ENCODE assay signal across 15 cellular contexts in the genomic region with DNA sequence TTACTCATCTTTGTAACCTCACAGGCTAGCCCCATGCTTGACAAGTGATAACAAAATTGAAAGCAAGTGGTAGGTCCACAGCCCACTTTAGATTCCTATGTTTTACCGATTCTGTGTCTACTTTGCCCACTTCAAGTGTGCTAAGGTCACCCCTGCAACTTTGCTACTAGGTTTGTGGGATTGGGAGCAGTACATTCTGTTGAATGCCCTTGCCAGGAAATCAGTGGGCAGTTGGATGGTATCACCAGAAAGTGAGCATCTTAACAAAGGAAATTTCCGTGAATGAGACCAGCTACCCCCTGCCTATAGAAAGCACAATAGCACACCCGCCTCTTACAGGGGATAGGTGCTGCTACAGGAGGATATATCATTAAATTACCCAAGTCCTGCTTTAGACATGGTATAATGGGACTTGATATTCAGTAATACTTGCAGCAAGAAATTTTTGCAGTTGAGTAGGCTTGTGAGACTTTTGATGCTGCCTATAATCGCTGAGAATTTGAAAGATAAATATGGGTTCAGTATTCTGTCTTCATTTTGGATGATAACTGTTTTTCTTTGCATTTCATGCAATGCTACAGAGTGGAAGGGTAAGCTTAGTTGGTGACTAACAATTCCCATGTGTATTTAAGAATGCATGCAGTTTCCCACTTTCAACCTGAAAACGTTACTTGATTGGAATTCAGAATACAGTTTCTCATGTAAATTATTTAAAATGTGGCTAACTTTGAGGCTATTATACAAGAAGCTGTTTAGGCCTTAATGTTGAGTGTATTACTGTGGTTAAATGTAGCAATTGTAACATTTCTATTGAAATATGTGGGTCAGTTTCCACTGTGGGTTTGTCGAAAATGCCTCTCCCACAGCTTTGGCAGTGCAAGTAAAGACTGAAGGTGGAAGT. TPM values are rescaled to one million over a fixed set of nuclear protein-coding genes. Genes with fewer than 3 reads are reported as not detected.
DNase-seq lines count a peak whose midpoint lies in the region; ATAC-seq and TF ChIP-seq lines count a peak whose summit lies in the region.
"Had no signal": no experiment of that assay in that cellular context is flagged by ENCODE, and none has a peak within 500 bp of the region (broad histone marks: within the 10 kb centered on the region; RNA-seq: fewer than 3 reads in every experiment).

No MANE protein-coding gene starts in this region.

- no peak for TF ChIP-seq EP300 in SK-N-SH (IDR thresholded peaks at IDR 0.05; ENCODE audit: borderline replicate concordance in 1 of 2, low read depth in 1 of 2, low read length in 1 of 2)

- H3K9ac ChIP-seq in SK-N-SH: no peak overlapping the region
- H3K9ac ChIP-seq: parathyroid adenoma had no signal

- no peaks in the 10 kb centered on the region for H4K20me1 ChIP-seq in SK-N-SH (ENCODE audit: insufficient read depth)

- no peak overlapping the region for H3K4me3 ChIP-seq in SK-N-SH (ENCODE audit: low read depth in 2 of 2, low read length in 1 of 2)
- H3K4me3 ChIP-seq: stomach had no signal

- POLR2A ChIA-PET in SK-N-SH (lab: Yijun Ruan, JAX): no interaction called here

- H3K4me2 ChIP-seq in SK-N-SH: no peak overlapping the region

- no peaks in the 10 kb centered on the region for H3K36me3 Mint-ChIP-seq in endothelial cell (ENCODE audit: low read depth, unreplicated experiment)
- H3K36me3 Mint-ChIP-seq in stimulated activated effector memory CD8-positive, alpha-beta T cell treated with anti-CD3 and anti-CD28 coated beads, Interleukin-12 subunit alpha, Interleukin-12 subunit beta, amount 100 ng/mL, for 72 hours: peaks cover 48% of the 10 kb centered on the region

- no peaks in the 10 kb centered on the region for H3K27me3 Mint-ChIP-seq in endothelial cell (ENCODE audit: unreplicated experiment)

- no peaks in the 10 kb centered on the region for H3K4me1 Mint-ChIP-seq in endothelial cell (ENCODE audit: unreplicated experiment)
- H3K4me1 Mint-ChIP-seq in stimulated activated effector memory CD8-positive, alpha-beta T cell treated with anti-CD3 and anti-CD28 coated beads, Interleukin-12 subunit alpha, Interleukin-12 subunit beta, amount 100 ng/mL, for 72 hours: peaks cover 27% of the 10 kb centered on the region

- TF ChIP-seq CTCF in SK-N-SH (IDR thresholded peaks at IDR 0.05) (no peak), endothelial cell (IDR thresholded peaks at IDR 0.05; ENCODE audit: unreplicated experiment) (no peak)

- 85% methylated on average over 6 of the region's 6 CpGs for WGBS in SK-N-SH (ENCODE audit: low lambda C conversion rate)

- no peak for TF ChIP-seq RAD21 in SK-N-SH (IDR thresholded peaks at IDR 0.05; ENCODE audit: low read length)

- DNase-seq in SK-N-SH (no peak), M059J (ENCODE audit: low read depth) (peak; percentile 1), endothelial cell (ENCODE audit: low spot score) (no peak), NCI-H1694 (lab: John Stamatoyannopoulos, UW) (no peak)
- DNase-seq in stimulated activated effector memory CD8-positive, alpha-beta T cell treated with anti-CD3 and anti-CD28 coated beads, Interleukin-12 subunit alpha, Interleukin-12 subunit beta, amount 100 ng/mL, for 72 hours (ENCODE audit: low spot score in 2 of 2): peak in 1 of 2 donors; percentile 23
- no peak for DNase-seq in stimulated activated CD4-positive, alpha-beta T cell treated with anti-CD3 and anti-CD28 coated beads, Interleukin-2, amount 100 ng/mL, for 24 hours
- DNase-seq: ACHN; NCI-H226; stimulated activated CD4-positive, alpha-beta T cell treated with anti-CD3 and anti-CD28 coated beads, Interleukin-1b, Interleukin-23, amount 100 ng/mL, for 48 hours; stomach had no signal

- H3K79me2 ChIP-seq in SK-N-SH (ENCODE audit: insufficient read depth): peaks cover 5% of the 10 kb centered on the region; the same call in 1 of the 2 replicates
- H3K79me2 ChIP-seq: parathyroid adenoma had no signal

- H3K9me3 ChIP-seq in SK-N-SH: no peaks in the 10 kb centered on the region
- H3K9me3 ChIP-seq: stomach had no signal

- no peaks in the 10 kb centered on the region; a peak in 1 of 4 replicates for H3K4me1 ChIP-seq in SK-N-SH (ENCODE audit: control insufficient read depth in 1 of 2, insufficient read depth in 2 of 2, low read depth in 1 of 2, low read length in 1 of 2)
- H3K4me1 ChIP-seq: parathyroid adenoma, stomach had no signal

- H3K27ac Mint-ChIP-seq in endothelial cell (ENCODE audit: unreplicated experiment): peak overlapping the region; percentile 17
- H3K27ac Mint-ChIP-seq in stimulated activated effector memory CD8-positive, alpha-beta T cell treated with anti-CD3 and anti-CD28 coated beads, Interleukin-12 subunit alpha, Interleukin-12 subunit beta, amount 100 ng/mL, for 72 hours: peak overlapping the region; percentile 9

- no peaks in the 10 kb centered on the region for H3K9me2 ChIP-seq in SK-N-SH

- peaks cover 21 to 28% of the 10 kb centered on the region in 2 experiments for H3K36me3 ChIP-seq in SK-N-SH (replicated peaks in 1 of 2; ENCODE audit: control insufficient read depth in 1 of 2, insufficient read depth in 2 of 2, low read length in 1 of 2)

- CTCF ChIA-PET in SK-N-SH (lab: Yijun Ruan, JAX): interaction anchor here (1.2 to 1.7 kb wide), 2 partner anchors 14 kb away, joined by 5 to 6 read pairs; no protein-coding TSS in a partner anchor

- H3K27me3 ChIP-seq in SK-N-SH (ENCODE audit: insufficient read depth): no peaks in the 10 kb centered on the region
- H3K27me3 ChIP-seq: stomach had no signal

- no peak overlapping the region for H2AFZ ChIP-seq in SK-N-SH (ENCODE audit: low read depth)
- H2AFZ ChIP-seq: parathyroid adenoma had no signal

- ATAC-seq in SK-N-SH treated with all-trans-retinoic acid at 6 μM for 48 hours (peak; percentile 27), HG02588 (IDR thresholded peaks at IDR 0.05; ENCODE audit: unreplicated experiment) (no peak)
- ATAC-seq in stimulated activated effector memory CD8-positive, alpha-beta T cell treated with anti-CD3 and anti-CD28 coated beads, Interleukin-12 subunit alpha, Interleukin-12 subunit beta, amount 100 ng/mL, for 72 hours: peak; percentile 46
- ATAC-seq: left lobe of liver had no signal

- H3K9me3 Mint-ChIP-seq in endothelial cell (ENCODE audit: unreplicated experiment): no peaks in the 10 kb centered on the region
- H3K9me3 Mint-ChIP-seq in stimulated activated effector memory CD8-positive, alpha-beta T cell treated with anti-CD3 and anti-CD28 coated beads, Interleukin-12 subunit alpha, Interleukin-12 subunit beta, amount 100 ng/mL, for 72 hours: no peaks in the 10 kb centered on the region

- H3F3A ChIP-seq in SK-N-SH (replicated peaks; ENCODE audit: insufficient read depth): peaks cover 27% of the 10 kb centered on the region

- H3K27ac ChIP-seq in SK-N-SH (ENCODE audit: low read depth in 2 of 2, low read length in 1 of 2): no peak overlapping the region; a peak in 2 of 4 replicates
- H3K27ac ChIP-seq: parathyroid adenoma, stomach, VCaP had no signal

- no peak overlapping the region for H3K4me3 Mint-ChIP-seq in endothelial cell (ENCODE audit: unreplicated experiment)
- H3K4me3 Mint-ChIP-seq in stimulated activated effector memory CD8-positive, alpha-beta T cell treated with anti-CD3 and anti-CD28 coated beads, Interleukin-12 subunit alpha, Interleukin-12 subunit beta, amount 100 ng/mL, for 72 hours: no peak overlapping the region

TF ChIP-seq in SK-N-SH treated with all-trans-retinoic acid at 6 μM for 48 hours, 23 proteins besides CTCF, POLR2A, EP300 and RAD21 (continues in another document):
- TF ChIP-seq GLIS3 (CRISPR knock-in tag; IDR thresholded peaks at IDR 0.05) (no peak), TCF4 (CRISPR knock-in tag; IDR thresholded peaks at IDR 0.05; ENCODE audit: borderline replicate concordance) (no peak), OSR1 (CRISPR knock-in tag; IDR thresholded peaks at IDR 0.05) (no peak), ESRRG (CRISPR knock-in tag; IDR thresholded peaks at IDR 0.05) (no peak), CSDC2 (CRISPR knock-in tag; IDR thresholded peaks at IDR 0.05) (no peak), ISL1 (CRISPR knock-in tag; IDR thresholded peaks at IDR 0.05) (no peak), RARB (CRISPR knock-in tag; IDR thresholded peaks at IDR 0.05) (no peak)
- TF ChIP-seq, protein P1, sequence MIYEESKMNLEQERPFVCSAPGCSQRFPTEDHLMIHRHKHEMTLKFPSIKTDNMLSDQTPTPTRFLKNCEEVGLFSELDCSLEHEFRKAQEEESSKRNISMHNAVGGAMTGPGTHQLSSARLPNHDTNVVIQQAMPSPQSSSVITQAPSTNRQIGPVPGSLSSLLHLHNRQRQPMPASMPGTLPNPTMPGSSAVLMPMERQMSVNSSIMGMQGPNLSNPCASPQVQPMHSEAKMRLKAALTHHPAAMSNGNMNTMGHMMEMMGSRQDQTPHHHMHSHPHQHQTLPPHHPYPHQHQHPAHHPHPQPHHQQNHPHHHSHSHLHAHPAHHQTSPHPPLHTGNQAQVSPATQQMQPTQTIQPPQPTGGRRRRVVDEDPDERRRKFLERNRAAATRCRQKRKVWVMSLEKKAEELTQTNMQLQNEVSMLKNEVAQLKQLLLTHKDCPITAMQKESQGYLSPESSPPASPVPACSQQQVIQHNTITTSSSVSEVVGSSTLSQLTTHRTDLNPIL (CRISPR knock-in tag; IDR thresholded peaks at IDR 0.05; ENCODE audit: low read depth): no peak

TF ChIP-seq in SK-N-SH, 30 proteins besides CTCF, POLR2A, EP300 and RAD21 (continues in another document):
- TF ChIP-seq, protein P2, sequence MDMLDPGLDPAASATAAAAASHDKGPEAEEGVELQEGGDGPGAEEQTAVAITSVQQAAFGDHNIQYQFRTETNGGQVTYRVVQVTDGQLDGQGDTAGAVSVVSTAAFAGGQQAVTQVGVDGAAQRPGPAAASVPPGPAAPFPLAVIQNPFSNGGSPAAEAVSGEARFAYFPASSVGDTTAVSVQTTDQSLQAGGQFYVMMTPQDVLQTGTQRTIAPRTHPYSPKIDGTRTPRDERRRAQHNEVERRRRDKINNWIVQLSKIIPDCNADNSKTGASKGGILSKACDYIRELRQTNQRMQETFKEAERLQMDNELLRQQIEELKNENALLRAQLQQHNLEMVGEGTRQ (IDR thresholded peaks at IDR 0.05; ENCODE audit: borderline replicate concordance, low read depth, low read length): no peak
- TF ChIP-seq MXI1 (IDR thresholded peaks at IDR 0.05; ENCODE audit: low read depth, low read length) (no peak), TAF1 (IDR thresholded peaks at IDR 0.05; ENCODE audit: borderline replicate concordance, low read depth, low read length) (no peak)
- TF ChIP-seq, protein P3, sequence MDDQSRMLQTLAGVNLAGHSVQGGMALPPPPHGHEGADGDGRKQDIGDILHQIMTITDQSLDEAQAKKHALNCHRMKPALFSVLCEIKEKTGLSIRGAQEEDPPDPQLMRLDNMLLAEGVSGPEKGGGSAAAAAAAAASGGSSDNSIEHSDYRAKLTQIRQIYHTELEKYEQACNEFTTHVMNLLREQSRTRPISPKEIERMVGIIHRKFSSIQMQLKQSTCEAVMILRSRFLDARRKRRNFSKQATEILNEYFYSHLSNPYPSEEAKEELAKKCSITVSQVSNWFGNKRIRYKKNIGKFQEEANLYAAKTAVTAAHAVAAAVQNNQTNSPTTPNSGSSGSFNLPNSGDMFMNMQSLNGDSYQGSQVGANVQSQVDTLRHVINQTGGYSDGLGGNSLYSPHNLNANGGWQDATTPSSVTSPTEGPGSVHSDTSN (IDR thresholded peaks at IDR 0.05): no peak

RNA-seq across cellular contexts. Expression of a gene that starts 9.5 kb away (rescaled TPM):
- 1.4 and 2.5 TPM in 2 replicates for polyA plus RNA-seq in SK-N-SH (2012; rRNA removed)
- polyA plus RNA-seq in SK-N-SH (2012; cell fraction: cytosol; rRNA removed): 0.18 and 0.33 TPM in 2 replicates
- 7.9 and 11.9 TPM in 2 replicates for polyA plus RNA-seq in SK-N-SH (2012; cell fraction: nucleus; rRNA removed)
- 0.54 and 2.1 TPM in 2 replicates for total RNA-seq in M059J (2014; rRNA removed; shearing (Covaris generic))
- total RNA-seq in endothelial cell (ENCODE audit: unreplicated experiment): 9.4 TPM
